9 cellular contexts compared by ENCODE assay signal in genomic region chr3:123583563-123583962, GRCh38. TPM values are rescaled to one million over a fixed set of nuclear protein-coding genes. Genes with fewer than 3 reads are reported as not detected.
DNase-seq lines count a peak whose midpoint lies in the region; ATAC-seq and TF ChIP-seq lines count a peak whose summit lies in the region.
"Had no signal": no experiment of that assay in that cellular context is flagged by ENCODE, and none has a peak within 500 bp of the region (broad histone marks: within the 10 kb centered on the region; RNA-seq: fewer than 3 reads in every experiment).

No MANE protein-coding gene starts in this region.

- H2AFZ ChIP-seq in DND-41 (ENCODE audit: low read depth, low read length), result no peak overlapping the region

- H3K36me3 ChIP-seq in DND-41 (ENCODE audit: insufficient read depth, low read length) (peaks cover 40% of the 10 kb centered on the region), ectodermal cell (ENCODE audit: control insufficient read depth, insufficient read depth, low read length) (peaks cover 9% of the 10 kb centered on the region)

- no peak for TF ChIP-seq POLR2A in NB4 (IDR thresholded peaks at IDR 0.05; ENCODE audit: extremely low read depth, insufficient read length)
- TF ChIP-seq POLR2A in lower leg skin (IDR thresholded peaks at IDR 0.05), result no peak

- H3K9me3 Mint-ChIP-seq in neural crest cell, result no peaks in the 10 kb centered on the region

- DNase-seq in DND-41 (no peak), NB4 (ENCODE audit: low read depth) (no peak), neural crest cell (ENCODE audit: low read depth, low spot score) (no peak), NCI-H146 treated with DMSO at 0.1 percent for 48 hours (lab: John Stamatoyannopoulos, UW; ENCODE audit: unreplicated experiment) (no peak), lower leg skin (ENCODE audit: low spot score in 2 of 2) (no peak), DMS79 (lab: John Stamatoyannopoulos, UW) (no peak)
- DNase-seq: NCI-H510A had no signal

- H3K79me2 ChIP-seq in DND-41 (ENCODE audit: insufficient read depth, low read length), result peaks cover 37% of the 10 kb centered on the region

- no peak overlapping the region for H3K27ac Mint-ChIP-seq in neural crest cell (ENCODE audit: unreplicated experiment)

- H3K9me3 ChIP-seq in DND-41 (ENCODE audit: insufficient read depth, low read length, severe bottlenecking) (peaks cover 2% of the 10 kb centered on the region), ectodermal cell (ENCODE audit: control insufficient read depth, low read length) (no peaks in the 10 kb centered on the region)

- H4K20me1 ChIP-seq in DND-41 (ENCODE audit: insufficient read depth, low read length), result 0 out of 2 replicates have a peak, but pooled peaks cover 2% of the 10 kb centered on the region

- peaks cover 15% of the 10 kb centered on the region for H3K36me3 Mint-ChIP-seq in neural crest cell (ENCODE audit: low read depth)

- H3K27ac ChIP-seq in DND-41 (ENCODE audit: low read length) (no peak overlapping the region), ectodermal cell (ENCODE audit: insufficient read depth, low read depth, low read length, poor library complexity, severe bottlenecking) (no peak overlapping the region)

- H3K9ac ChIP-seq in DND-41 (ENCODE audit: low read depth, low read length), result 0 out of 2 replicates have a peak overlapping the region, but pooled peaks have one; percentile 69

- TF ChIP-seq CTCF in DND-41 (IDR thresholded peaks at IDR 0.05; ENCODE audit: borderline replicate concordance, extremely low read depth, low read length, poor library complexity, severe bottlenecking) (no peak), NB4 (IDR thresholded peaks at IDR 0.05; ENCODE audit: low read depth, low read length) (no peak), neural crest cell (conservative IDR thresholded peaks at IDR 0.05) (no peak), lower leg skin (IDR thresholded peaks at IDR 0.05) (no peak)

- no peaks in the 10 kb centered on the region for H3K27me3 ChIP-seq in DND-41 (ENCODE audit: insufficient read depth, low read length, poor library complexity)
- no peaks in the 10 kb centered on the region for H3K27me3 ChIP-seq in ectodermal cell (ENCODE audit: control insufficient read depth, insufficient read depth, low read length, poor library complexity, severe bottlenecking)

- H3K4me3 Mint-ChIP-seq in neural crest cell, result peak overlapping the region; percentile 96

- H3K4me3 ChIP-seq in DND-41 (ENCODE audit: low read depth in 1 of 2, low read length in 2 of 2) (peak overlapping the region; percentile 73 to 85; a peak in 2 of 4 replicates), NB4 (ENCODE audit: low read depth, low read length) (peak overlapping the region; percentile 71), ectodermal cell (ENCODE audit: insufficient read depth, low read depth, low read length) (peak overlapping the region; percentile 73), lower leg skin (ENCODE audit: low read depth, poor library complexity, severe bottlenecking) (no peak overlapping the region)

- intact Hi-C loops in lower leg skin (cut with DNase I; ENCODE audit: low total_unique reads), result no loop called here

- peaks cover 14% of the 10 kb centered on the region for H3K4me1 Mint-ChIP-seq in neural crest cell

- peak overlapping the region; percentile 86 for H3K4me2 ChIP-seq in DND-41 (ENCODE audit: insufficient read depth, low read length)

- H3K4me1 ChIP-seq in DND-41 (ENCODE audit: insufficient read depth, low read length) (peaks cover 39% of the 10 kb centered on the region), ectodermal cell (ENCODE audit: control insufficient read depth, insufficient read depth, low read length) (no peaks in the 10 kb centered on the region)

- ATAC-seq in DND-41 (ENCODE audit: insufficient read depth, low read depth) (no peak), HG03565 (IDR thresholded peaks at IDR 0.05; ENCODE audit: unreplicated experiment) (no peak)

- 100% methylated on average over 2 of the region's 3 CpGs; no CpG with 5 or more reads in 1 of the 2 experiments for WGBS in ectodermal cell, 2 experiments
- 40 to 42% methylated on average over 3 of the region's 3 CpGs for WGBS in lower leg skin, 2 donors

- H3K27me3 Mint-ChIP-seq in neural crest cell (ENCODE audit: low read depth), result no peaks in the 10 kb centered on the region

RNA-seq across cellular contexts. Expression of gene HACD2, which starts 1.3 kb away (rescaled TPM):
- 32.4 TPM for polyA plus RNA-seq in ectodermal cell (2013, experiment 1 of 4)
- 30.7 TPM for polyA plus RNA-seq in ectodermal cell (2013, experiment 2 of 4)
- 27.0 TPM for polyA plus RNA-seq in ectodermal cell (2013, experiment 3 of 4)
- 27.5 TPM for polyA plus RNA-seq in ectodermal cell (2013, experiment 4 of 4)
- total RNA-seq in neural crest cell (26.4 and 26.5 TPM in 2 replicates), lower leg skin (10 to 100 TPM; 29.3 to 56.4 (median 40.2) TPM)
